8 cellular contexts compared by ENCODE assay signal in the genomic region with DNA sequence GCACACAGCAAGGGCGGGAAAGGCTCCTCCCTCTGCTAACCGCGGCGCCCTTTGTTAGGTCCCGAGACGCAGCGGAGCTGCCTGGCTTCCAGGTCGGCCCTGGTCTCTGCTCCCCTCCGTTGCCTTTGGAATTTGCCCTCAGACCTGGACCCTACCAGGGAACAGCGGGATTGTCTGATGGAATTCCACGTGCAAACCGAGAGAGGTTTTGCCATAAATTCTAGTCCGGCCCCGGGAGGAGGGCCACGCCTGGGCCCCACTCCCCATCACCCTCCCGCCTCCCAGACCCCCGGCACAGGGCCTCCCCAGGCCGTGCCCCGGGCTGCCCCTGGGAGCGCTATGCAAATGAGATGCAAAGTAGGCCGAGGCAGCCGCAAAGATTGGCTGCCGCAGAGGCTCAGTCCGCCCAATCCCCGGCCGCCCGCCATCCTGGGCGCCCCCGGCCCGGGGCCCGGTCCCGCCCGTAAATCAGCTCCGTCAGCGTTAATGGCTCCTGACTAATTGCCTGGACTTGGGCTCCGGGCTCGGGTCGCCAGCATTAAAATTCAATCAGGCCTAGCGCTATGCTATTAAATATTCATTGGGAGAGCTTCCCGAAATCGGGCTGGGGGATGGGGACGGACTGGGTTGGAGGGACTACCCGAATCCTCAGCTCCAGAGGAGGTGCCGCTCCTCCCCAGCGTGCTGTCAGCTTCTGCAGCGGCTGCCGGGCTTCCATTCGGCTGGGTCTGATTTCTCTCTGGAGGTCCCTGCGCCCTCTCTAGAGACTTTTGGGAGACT. TPM values are rescaled to one million over a fixed set of nuclear protein-coding genes. Genes with fewer than 3 reads are reported as not detected.
DNase-seq lines count a peak whose midpoint lies in the region; ATAC-seq and TF ChIP-seq lines count a peak whose summit lies in the region.

No MANE protein-coding gene starts in this region.

- peaks cover 9% of the 10 kb centered on the region for H3K4me1 ChIP-seq in thymus (ENCODE audit: control insufficient read depth, insufficient read depth, low read length)

- peaks cover 43% of the 10 kb centered on the region for H3K4me1 Mint-ChIP-seq in mesothelial cell of epicardium

- H3K9me3 ChIP-seq in thymus (ENCODE audit: control insufficient read depth), result peaks cover 2% of the 10 kb centered on the region

- no peak overlapping the region for H3K27ac ChIP-seq in thymus (ENCODE audit: low read depth)

- H3K9me3 Mint-ChIP-seq in mesothelial cell of epicardium, result no peaks in the 10 kb centered on the region

- no peaks in the 10 kb centered on the region for H3K36me3 ChIP-seq in thymus (ENCODE audit: control insufficient read depth, insufficient read depth)

- peaks cover 27% of the 10 kb centered on the region for H3K27me3 Mint-ChIP-seq in mesothelial cell of epicardium (ENCODE audit: low read depth)

- H3K4me3 Mint-ChIP-seq in mesothelial cell of epicardium, result peak overlapping the region; percentile 66

- peak overlapping the region; percentile 39 for H3K27ac Mint-ChIP-seq in mesothelial cell of epicardium

- H3K4me3 ChIP-seq in choroid plexus epithelial cell (ENCODE audit: low read depth, low read length) (peak overlapping the region; percentile 29), thymus (ENCODE audit: low read length) (peak overlapping the region; percentile 36)

- DNase-seq in AG08395 (ENCODE audit: low spot score) (peak; percentile 24), NCI-H1694 treated with DMSO at 0.1 percent for 48 hours (lab: John Stamatoyannopoulos, UW) (peak; percentile 75), choroid plexus epithelial cell (ENCODE audit: low read depth) (no peak), mesothelial cell of epicardium (ENCODE audit: low spot score in 2 of 2, unreplicated experiment in 2 of 2) (peak in 1 of 2 experiments; percentile 73), NOMO-1 (lab: John Stamatoyannopoulos, UW; ENCODE audit: unreplicated experiment in 2 of 2) (no peak)

- TF ChIP-seq CTCF in choroid plexus epithelial cell (conservative IDR thresholded peaks at IDR 0.05; ENCODE audit: low read depth, low read length) (no peak), mesothelial cell of epicardium (IDR thresholded peaks at IDR 0.05; ENCODE audit: unreplicated experiment) (no peak)

- ATAC-seq in HG02798 (IDR thresholded peaks at IDR 0.05; ENCODE audit: poor library complexity, unreplicated experiment), result no peak
- no peak for ATAC-seq in GM21619 (IDR thresholded peaks at IDR 0.05; ENCODE audit: unreplicated experiment)

- H3K36me3 Mint-ChIP-seq in mesothelial cell of epicardium, result no peaks in the 10 kb centered on the region

- 9% methylated on average over 49 of the region's 49 CpGs for WGBS in thymus

- peaks cover 5% of the 10 kb centered on the region for H3K27me3 ChIP-seq in thymus (ENCODE audit: control insufficient read depth, insufficient read depth)

RNA-seq across cellular contexts. Expression of gene FIGNL2, which starts 15.6 kb away (rescaled TPM):
- 4.8 to 5.2 TPM (median 5.2 TPM) in 3 replicates for total RNA-seq in mesothelial cell of epicardium
- 0.52 TPM for polyA plus RNA-seq in thymus

RNA-seq across cellular contexts. Expression of gene ANKRD33, which starts 23.8 kb away (rescaled TPM):
- total RNA-seq in mesothelial cell of epicardium, result 0.18 to 0.27 TPM (median 0.22 TPM) in 3 replicates
- polyA plus RNA-seq in thymus, result 0.02 TPM

RNA-seq across cellular contexts. Expression of gene ACVRL1, which starts 43.2 kb away (rescaled TPM):
- total RNA-seq in mesothelial cell of epicardium, result 0.16 TPM in 1 of 3 replicates, not detected in the others
- 8.9 TPM for polyA plus RNA-seq in thymus

Comparison
In these comparisons a context has a peak if more than half of its experiments do, and no peak if none do; other contexts are left out.
1. DNase-seq: peak in AG08395 (single experiment) and NCI-H1694 treated with DMSO at 0.1 percent for 48 hours (single experiment); none in choroid plexus epithelial cell (single experiment) and NOMO-1 (0 of 2).